ENCODE assay signal across 15 cellular contexts in genomic region chr2:149146876-149147275, GRCh38.
"Had no signal": no experiment of that assay in that cellular context is flagged by ENCODE, and none has a peak within 500 bp of the region (broad histone marks: within the 10 kb centered on the region; RNA-seq: fewer than 3 reads in every experiment).

No MANE protein-coding gene starts in this region.

- ATAC-seq: K562 had no signal

- H3K4me3 ChIP-seq: K562 had no signal

- DNase-seq: Kasumi-1, MM.1S, NCI-H1092 treated with DMSO at 0.1 percent for 48 hours, NCI-H1436, NCI-H187 treated with DMSO at 0.1 percent for 48 hours, NCI-H2029 treated with DMSO at 0.1 percent for 48 hours, NCI-H2227 treated with DMSO at 0.1 percent for 48 hours, NCI-H524, NCI-H526 treated with DMSO at 0.1 percent for 48 hours, NCI-H774, SHP77, SK-N-SH, SW 1271 had no signal

- H3K27ac Mint-ChIP-seq: IgD-negative memory B cell had no signal
